ENCODE assay signal across 9 cellular contexts in genomic region chr17:45227101-45227591, GRCh38. TPM values are rescaled to one million over a fixed set of nuclear protein-coding genes. Genes with fewer than 3 reads are reported as not detected.
DNase-seq lines count a peak whose midpoint lies in the region; ATAC-seq and TF ChIP-seq lines count a peak whose summit lies in the region.
"Had no signal": no experiment of that assay in that cellular context is flagged by ENCODE, and none has a peak within 500 bp of the region (broad histone marks: within the 10 kb centered on the region; RNA-seq: fewer than 3 reads in every experiment).

No MANE protein-coding gene starts in this region.

- H3K27ac ChIP-seq in SU-DHL-6 (ENCODE audit: low read depth, low read length) (peak overlapping the region; percentile 99), upper lobe of left lung (peak overlapping the region; percentile 65 to 93 (median 86))

- H3K27me3 ChIP-seq in SU-DHL-6 (ENCODE audit: low read length) = no peaks in the 10 kb centered on the region
- peaks cover 0 to 1% (median 0%) of the 10 kb centered on the region in 4 donors for H3K27me3 ChIP-seq in upper lobe of left lung

- no peak overlapping the region for H2AFZ ChIP-seq in SU-DHL-6 (ENCODE audit: low read depth, low read length, severe bottlenecking)

- no peaks in the 10 kb centered on the region for H3K9me2 ChIP-seq in SU-DHL-6 (replicated peaks; ENCODE audit: insufficient read depth, low read length)

- H3K4me2 ChIP-seq in SU-DHL-6 (ENCODE audit: low read depth, low read length, poor library complexity, severe bottlenecking) = peak overlapping the region; percentile 92

- H4K20me1 ChIP-seq in SU-DHL-6 (ENCODE audit: low read depth, low read length) = no peaks in the 10 kb centered on the region

- peaks cover 70% of the 10 kb centered on the region for H3F3A ChIP-seq in SU-DHL-6 (ENCODE audit: insufficient read depth)

- no peaks in the 10 kb centered on the region for H3K36me3 Mint-ChIP-seq in activated naive CD4-positive, alpha-beta T cell treated with anti-CD3 and anti-CD28 coated beads, Interleukin-2, amount 50 U/mL, for 24 hours

- no peak for TF ChIP-seq EP300 in upper lobe of left lung (IDR thresholded peaks at IDR 0.05)

- H3K9me3 ChIP-seq in SU-DHL-6 (ENCODE audit: insufficient read depth, low read length) = no peaks in the 10 kb centered on the region
- no peaks in the 10 kb centered on the region for H3K9me3 ChIP-seq in upper lobe of left lung

- no peaks in the 10 kb centered on the region for H3K36me3 ChIP-seq in SU-DHL-6 (ENCODE audit: low read length)
- H3K36me3 ChIP-seq in upper lobe of left lung = no peaks in the 10 kb centered on the region

- no peak for ATAC-seq in left ventricle myocardium superior
- no peak for ATAC-seq in upper lobe of left lung (ENCODE audit: low FRiP score in 2 of 2)
- ATAC-seq in HG02973 (IDR thresholded peaks at IDR 0.05; ENCODE audit: unreplicated experiment) = no peak

- DNase-seq in activated naive CD4-positive, alpha-beta T cell treated with Interleukin-2 at 50 U/mL for 16 hours = no peak
- DNase-seq in left ventricle myocardium superior (peak; percentile 45), upper lobe of left lung (no peak), AG20443 (ENCODE audit: low spot score) (no peak), GOT3 (lab: John Stamatoyannopoulos, UW) (no peak)
- DNase-seq: NCI-H2171 treated with DMSO at 0.1 percent for 48 hours had no signal

- peak overlapping the region; percentile 94 for H3K4me3 Mint-ChIP-seq in activated naive CD4-positive, alpha-beta T cell treated with anti-CD3 and anti-CD28 coated beads, Interleukin-2, amount 50 U/mL, for 24 hours

- no peaks in the 10 kb centered on the region for H3K9me3 Mint-ChIP-seq in activated naive CD4-positive, alpha-beta T cell treated with anti-CD3 and anti-CD28 coated beads, Interleukin-2, amount 50 U/mL, for 24 hours

- peak overlapping the region; percentile 100 for H3K27ac Mint-ChIP-seq in activated naive CD4-positive, alpha-beta T cell treated with anti-CD3 and anti-CD28 coated beads, Interleukin-2, amount 50 U/mL, for 24 hours

- H3K4me1 Mint-ChIP-seq in activated naive CD4-positive, alpha-beta T cell treated with anti-CD3 and anti-CD28 coated beads, Interleukin-2, amount 50 U/mL, for 24 hours = peaks cover 74% of the 10 kb centered on the region

- TF ChIP-seq CTCF in SU-DHL-6 (IDR thresholded peaks at IDR 0.05; ENCODE audit: insufficient read depth, low read length, poor library complexity, severe bottlenecking) (no peak), upper lobe of left lung (IDR thresholded peaks at IDR 0.05) (no peak)

- H3K4me3 ChIP-seq in SU-DHL-6 (ENCODE audit: insufficient read depth, low read length, poor library complexity, severe bottlenecking) = peak overlapping the region; percentile 48
- H3K4me3 ChIP-seq in upper lobe of left lung = peak overlapping the region in 3 of 4 donors; percentile 17 to 71 (median 26)

- intact Hi-C loops in left ventricle myocardium superior (cut with micrococcal nuclease) = no loop called here

- H3K79me2 ChIP-seq in SU-DHL-6 (ENCODE audit: insufficient read depth, low read length) = peaks cover 70% of the 10 kb centered on the region

- peaks cover 30 to 79% (median 55%) of the 10 kb centered on the region in 4 donors for H3K4me1 ChIP-seq in upper lobe of left lung

- 42 to 45% methylated on average over 5 of the region's 5 CpGs for WGBS in upper lobe of left lung, 2 donors

- TF ChIP-seq POLR2A in upper lobe of left lung (IDR thresholded peaks at IDR 0.05) = peak in 1 of 4 donors; percentile 36

- H3K9ac ChIP-seq in SU-DHL-6 (ENCODE audit: low read length) = peak overlapping the region; percentile 98

- H3K27me3 Mint-ChIP-seq in activated naive CD4-positive, alpha-beta T cell treated with anti-CD3 and anti-CD28 coated beads, Interleukin-2, amount 50 U/mL, for 24 hours = no peaks in the 10 kb centered on the region

RNA-seq across cellular contexts. Expression of gene FMNL1, which starts 5.5 kb away (rescaled TPM):
- total RNA-seq in left ventricle myocardium superior (14.0 TPM), upper lobe of left lung (100 to 1,000 TPM in 3 of 6 donors, 10 to 100 TPM in 3; 42.9 to 119 (median 98.3) TPM)

RNA-seq across cellular contexts. Expression of gene SPATA32, which starts 34.7 kb away (rescaled TPM):
- total RNA-seq in left ventricle myocardium superior (not detected), upper lobe of left lung (under 1 TPM in 1 of 6 donors, not detected in 5; 0.20 TPM)
